Comparison of ENCODE assay signal across 1 cellular context in the genomic region with DNA sequence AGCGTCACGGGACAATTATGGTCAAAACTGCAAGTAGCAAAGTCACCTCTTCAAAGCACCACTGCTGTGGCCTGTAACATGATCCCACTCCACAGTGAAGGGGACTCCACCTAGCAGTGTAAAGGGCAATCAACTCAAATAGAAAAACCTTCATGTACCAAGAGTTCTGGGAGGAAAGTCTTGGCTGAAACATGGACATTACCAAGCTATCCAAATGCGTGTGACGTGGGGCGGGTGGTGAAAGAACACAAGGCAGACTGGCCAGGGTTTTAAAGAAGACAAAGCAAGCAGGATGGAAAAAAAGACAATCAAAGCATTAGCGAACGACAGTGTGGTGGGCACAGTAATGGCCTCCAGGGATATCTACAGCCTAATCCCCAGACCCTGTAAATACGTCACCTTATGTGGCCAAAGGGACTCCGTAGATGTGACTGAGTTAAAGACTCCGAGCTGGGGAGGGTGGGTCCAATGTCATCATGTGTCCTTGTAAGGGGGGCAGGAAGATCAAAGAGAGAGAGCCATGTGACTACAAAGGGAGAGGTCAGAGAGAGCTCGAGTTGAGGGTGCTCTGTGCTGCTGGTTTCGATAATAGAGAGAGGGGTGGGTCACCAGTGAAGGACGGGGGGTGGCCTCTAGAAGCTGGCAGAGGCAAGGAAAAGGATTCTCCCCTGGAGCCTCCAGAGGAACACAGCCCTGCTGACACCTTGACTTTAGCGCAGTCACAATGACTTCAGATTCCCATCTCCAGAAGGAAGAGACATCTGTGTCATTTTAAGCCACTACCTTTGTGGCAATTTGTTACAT.
A peak's percentile ranks its signal among the peaks of the same experiment; 100 is the strongest.
TF ChIP-seq lines count a peak whose summit lies in the region.

No MANE protein-coding gene starts in this region.

TF ChIP-seq in HepG2, 621 proteins besides CTCF, POLR2A, EP300 and RAD21 (continued from another document and continues in another):
- TF ChIP-seq, protein P1, sequence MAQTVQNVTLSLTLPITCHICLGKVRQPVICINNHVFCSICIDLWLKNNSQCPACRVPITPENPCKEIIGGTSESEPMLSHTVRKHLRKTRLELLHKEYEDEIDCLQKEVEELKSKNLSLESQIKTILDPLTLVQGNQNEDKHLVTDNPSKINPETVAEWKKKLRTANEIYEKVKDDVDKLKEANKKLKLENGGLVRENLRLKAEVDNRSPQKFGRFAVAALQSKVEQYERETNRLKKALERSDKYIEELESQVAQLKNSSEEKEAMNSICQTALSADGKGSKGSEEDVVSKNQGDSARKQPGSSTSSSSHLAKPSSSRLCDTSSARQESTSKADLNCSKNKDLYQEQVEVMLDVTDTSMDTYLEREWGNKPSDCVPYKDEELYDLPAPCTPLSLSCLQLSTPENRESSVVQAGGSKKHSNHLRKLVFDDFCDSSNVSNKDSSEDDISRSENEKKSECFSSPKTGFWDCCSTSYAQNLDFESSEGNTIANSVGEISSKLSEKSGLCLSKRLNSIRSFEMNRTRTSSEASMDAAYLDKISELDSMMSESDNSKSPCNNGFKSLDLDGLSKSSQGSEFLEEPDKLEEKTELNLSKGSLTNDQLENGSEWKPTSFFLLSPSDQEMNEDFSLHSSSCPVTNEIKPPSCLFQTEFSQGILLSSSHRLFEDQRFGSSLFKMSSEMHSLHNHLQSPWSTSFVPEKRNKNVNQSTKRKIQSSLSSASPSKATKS (CRISPR knock-in tag; IDR thresholded peaks at IDR 0.05) = no peak
- TF ChIP-seq ZNF709 (CRISPR knock-in tag; IDR thresholded peaks at IDR 0.05) = no peak; the same call in 1 of the 2 replicates
- no peak for TF ChIP-seq AGO2 (optimal IDR thresholded peaks at IDR 0.05; ENCODE audit: low read depth, low read length)
- no peak for TF ChIP-seq PAF1 (CRISPR knock-in tag; IDR thresholded peaks at IDR 0.05)
- TF ChIP-seq, protein P2, sequence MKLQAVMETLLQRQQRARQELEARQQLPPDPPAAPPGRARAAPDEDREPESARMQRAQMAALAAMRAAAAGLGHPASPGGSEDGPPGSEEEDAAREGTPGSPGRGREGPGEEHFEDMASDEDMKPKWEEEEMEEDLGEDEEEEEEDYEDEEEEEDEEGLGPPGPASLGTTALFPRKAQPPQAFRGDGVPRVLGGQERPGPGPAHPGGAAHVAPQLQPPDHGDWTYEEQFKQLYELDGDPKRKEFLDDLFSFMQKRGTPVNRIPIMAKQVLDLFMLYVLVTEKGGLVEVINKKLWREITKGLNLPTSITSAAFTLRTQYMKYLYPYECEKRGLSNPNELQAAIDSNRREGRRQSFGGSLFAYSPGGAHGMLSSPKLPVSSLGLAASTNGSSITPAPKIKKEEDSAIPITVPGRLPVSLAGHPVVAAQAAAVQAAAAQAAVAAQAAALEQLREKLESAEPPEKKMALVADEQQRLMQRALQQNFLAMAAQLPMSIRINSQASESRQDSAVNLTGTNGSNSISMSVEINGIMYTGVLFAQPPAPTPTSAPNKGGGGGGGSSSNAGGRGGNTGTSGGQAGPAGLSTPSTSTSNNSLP (IDR thresholded peaks at IDR 0.05; ENCODE audit: low read depth, low read length) = no peak
- TF ChIP-seq, protein P3, sequence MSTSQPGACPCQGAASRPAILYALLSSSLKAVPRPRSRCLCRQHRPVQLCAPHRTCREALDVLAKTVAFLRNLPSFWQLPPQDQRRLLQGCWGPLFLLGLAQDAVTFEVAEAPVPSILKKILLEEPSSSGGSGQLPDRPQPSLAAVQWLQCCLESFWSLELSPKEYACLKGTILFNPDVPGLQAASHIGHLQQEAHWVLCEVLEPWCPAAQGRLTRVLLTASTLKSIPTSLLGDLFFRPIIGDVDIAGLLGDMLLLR (CRISPR knock-in tag; IDR thresholded peaks at IDR 0.05) = no peak
- TF ChIP-seq ZNF558 (CRISPR knock-in tag; IDR thresholded peaks at IDR 0.05; ENCODE audit: borderline replicate concordance) = peak; percentile 71; the same call in 1 of the 2 replicates
- TF ChIP-seq ZFP36L2 (CRISPR knock-in tag; IDR thresholded peaks at IDR 0.05) = no peak
- TF ChIP-seq ZNF850 (CRISPR knock-in tag; conservative IDR thresholded peaks at IDR 0.05) = no peak
- TF ChIP-seq, protein P4, sequence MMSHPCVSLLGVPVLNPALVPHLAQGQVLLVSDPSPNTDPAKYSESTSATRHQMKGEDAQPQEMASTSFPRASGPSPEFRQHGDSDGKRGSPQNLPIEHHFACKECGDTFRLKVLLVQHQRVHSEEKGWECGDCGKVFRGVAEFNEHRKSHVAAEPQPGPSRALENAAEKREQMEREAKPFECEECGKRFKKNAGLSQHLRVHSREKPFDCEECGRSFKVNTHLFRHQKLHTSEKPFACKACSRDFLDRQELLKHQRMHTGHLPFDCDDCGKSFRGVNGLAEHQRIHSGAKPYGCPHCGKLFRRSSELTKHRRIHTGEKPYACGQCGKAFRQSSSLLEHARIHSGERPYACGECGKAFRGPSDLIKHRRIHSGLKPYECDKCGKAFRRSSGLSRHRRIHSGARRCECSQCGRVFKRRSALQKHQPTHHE (CRISPR knock-in tag; IDR thresholded peaks at IDR 0.05; ENCODE audit: borderline replicate concordance) = no peak
- TF ChIP-seq, protein P5, sequence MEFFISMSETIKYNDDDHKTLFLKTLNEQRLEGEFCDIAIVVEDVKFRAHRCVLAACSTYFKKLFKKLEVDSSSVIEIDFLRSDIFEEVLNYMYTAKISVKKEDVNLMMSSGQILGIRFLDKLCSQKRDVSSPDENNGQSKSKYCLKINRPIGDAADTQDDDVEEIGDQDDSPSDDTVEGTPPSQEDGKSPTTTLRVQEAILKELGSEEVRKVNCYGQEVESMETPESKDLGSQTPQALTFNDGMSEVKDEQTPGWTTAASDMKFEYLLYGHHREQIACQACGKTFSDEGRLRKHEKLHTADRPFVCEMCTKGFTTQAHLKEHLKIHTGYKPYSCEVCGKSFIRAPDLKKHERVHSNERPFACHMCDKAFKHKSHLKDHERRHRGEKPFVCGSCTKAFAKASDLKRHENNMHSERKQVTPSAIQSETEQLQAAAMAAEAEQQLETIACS (CRISPR knock-in tag; IDR thresholded peaks at IDR 0.05) = peak; percentile 49; the same call in 1 of the 2 replicates
- no peak for TF ChIP-seq SMC3 (IDR thresholded peaks at IDR 0.05; ENCODE audit: low read length)
- TF ChIP-seq, protein P6, sequence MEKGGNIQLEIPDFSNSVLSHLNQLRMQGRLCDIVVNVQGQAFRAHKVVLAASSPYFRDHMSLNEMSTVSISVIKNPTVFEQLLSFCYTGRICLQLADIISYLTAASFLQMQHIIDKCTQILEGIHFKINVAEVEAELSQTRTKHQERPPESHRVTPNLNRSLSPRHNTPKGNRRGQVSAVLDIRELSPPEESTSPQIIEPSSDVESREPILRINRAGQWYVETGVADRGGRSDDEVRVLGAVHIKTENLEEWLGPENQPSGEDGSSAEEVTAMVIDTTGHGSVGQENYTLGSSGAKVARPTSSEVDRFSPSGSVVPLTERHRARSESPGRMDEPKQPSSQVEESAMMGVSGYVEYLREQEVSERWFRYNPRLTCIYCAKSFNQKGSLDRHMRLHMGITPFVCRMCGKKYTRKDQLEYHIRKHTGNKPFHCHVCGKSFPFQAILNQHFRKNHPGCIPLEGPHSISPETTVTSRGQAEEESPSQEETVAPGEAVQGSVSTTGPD (CRISPR knock-in tag; IDR thresholded peaks at IDR 0.05) = no peak; the same call in 1 of the 2 replicates
- TF ChIP-seq GPN1 (CRISPR knock-in tag; IDR thresholded peaks at IDR 0.05; ENCODE audit: borderline replicate concordance) = no peak
- TF ChIP-seq CREB1 (IDR thresholded peaks at IDR 0.05) = peak; percentile 85
- peak; percentile 80 for TF ChIP-seq CREB1 (CRISPR knock-in tag; IDR thresholded peaks at IDR 0.05)
- no peak for TF ChIP-seq JUNB (CRISPR knock-in tag; IDR thresholded peaks at IDR 0.05; ENCODE audit: borderline replicate concordance)
- TF ChIP-seq SIN3A (IDR thresholded peaks at IDR 0.05; ENCODE audit: borderline replicate concordance, low read depth, low read length) = no peak
- TF ChIP-seq HNF4G (IDR thresholded peaks at IDR 0.05; ENCODE audit: borderline replicate concordance, low read depth, low read length) = peak; percentile 66; the same call in 1 of the 2 replicates
- 0 out of 2 replicates have a peak, but pooled peaks have one; percentile 11 for TF ChIP-seq HNF4G (CRISPR knock-in tag; IDR thresholded peaks at IDR 0.05; ENCODE audit: borderline replicate concordance, low read depth)
- TF ChIP-seq, protein P7, sequence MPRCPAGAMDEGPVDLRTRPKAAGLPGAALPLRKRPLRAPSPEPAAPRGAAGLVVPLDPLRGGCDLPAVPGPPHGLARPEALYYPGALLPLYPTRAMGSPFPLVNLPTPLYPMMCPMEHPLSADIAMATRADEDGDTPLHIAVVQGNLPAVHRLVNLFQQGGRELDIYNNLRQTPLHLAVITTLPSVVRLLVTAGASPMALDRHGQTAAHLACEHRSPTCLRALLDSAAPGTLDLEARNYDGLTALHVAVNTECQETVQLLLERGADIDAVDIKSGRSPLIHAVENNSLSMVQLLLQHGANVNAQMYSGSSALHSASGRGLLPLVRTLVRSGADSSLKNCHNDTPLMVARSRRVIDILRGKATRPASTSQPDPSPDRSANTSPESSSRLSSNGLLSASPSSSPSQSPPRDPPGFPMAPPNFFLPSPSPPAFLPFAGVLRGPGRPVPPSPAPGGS (CRISPR knock-in tag; IDR thresholded peaks at IDR 0.05) = peak; percentile 61; the same call in 1 of the 2 replicates
- TF ChIP-seq SMARCC2 (IDR thresholded peaks at IDR 0.05) = no peak
- TF ChIP-seq, protein P8, sequence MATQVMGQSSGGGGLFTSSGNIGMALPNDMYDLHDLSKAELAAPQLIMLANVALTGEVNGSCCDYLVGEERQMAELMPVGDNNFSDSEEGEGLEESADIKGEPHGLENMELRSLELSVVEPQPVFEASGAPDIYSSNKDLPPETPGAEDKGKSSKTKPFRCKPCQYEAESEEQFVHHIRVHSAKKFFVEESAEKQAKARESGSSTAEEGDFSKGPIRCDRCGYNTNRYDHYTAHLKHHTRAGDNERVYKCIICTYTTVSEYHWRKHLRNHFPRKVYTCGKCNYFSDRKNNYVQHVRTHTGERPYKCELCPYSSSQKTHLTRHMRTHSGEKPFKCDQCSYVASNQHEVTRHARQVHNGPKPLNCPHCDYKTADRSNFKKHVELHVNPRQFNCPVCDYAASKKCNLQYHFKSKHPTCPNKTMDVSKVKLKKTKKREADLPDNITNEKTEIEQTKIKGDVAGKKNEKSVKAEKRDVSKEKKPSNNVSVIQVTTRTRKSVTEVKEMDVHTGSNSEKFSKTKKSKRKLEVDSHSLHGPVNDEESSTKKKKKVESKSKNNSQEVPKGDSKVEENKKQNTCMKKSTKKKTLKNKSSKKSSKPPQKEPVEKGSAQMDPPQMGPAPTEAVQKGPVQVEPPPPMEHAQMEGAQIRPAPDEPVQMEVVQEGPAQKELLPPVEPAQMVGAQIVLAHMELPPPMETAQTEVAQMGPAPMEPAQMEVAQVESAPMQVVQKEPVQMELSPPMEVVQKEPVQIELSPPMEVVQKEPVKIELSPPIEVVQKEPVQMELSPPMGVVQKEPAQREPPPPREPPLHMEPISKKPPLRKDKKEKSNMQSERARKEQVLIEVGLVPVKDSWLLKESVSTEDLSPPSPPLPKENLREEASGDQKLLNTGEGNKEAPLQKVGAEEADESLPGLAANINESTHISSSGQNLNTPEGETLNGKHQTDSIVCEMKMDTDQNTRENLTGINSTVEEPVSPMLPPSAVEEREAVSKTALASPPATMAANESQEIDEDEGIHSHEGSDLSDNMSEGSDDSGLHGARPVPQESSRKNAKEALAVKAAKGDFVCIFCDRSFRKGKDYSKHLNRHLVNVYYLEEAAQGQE (IDR thresholded peaks at IDR 0.05; ENCODE audit: borderline replicate concordance in 1 of 2, low read depth in 1 of 2, low read length in 2 of 2) = 0 out of 4 replicates have a peak, but pooled peaks of 1 of the 2 experiments have one; percentile 22
- TF ChIP-seq, protein P9, sequence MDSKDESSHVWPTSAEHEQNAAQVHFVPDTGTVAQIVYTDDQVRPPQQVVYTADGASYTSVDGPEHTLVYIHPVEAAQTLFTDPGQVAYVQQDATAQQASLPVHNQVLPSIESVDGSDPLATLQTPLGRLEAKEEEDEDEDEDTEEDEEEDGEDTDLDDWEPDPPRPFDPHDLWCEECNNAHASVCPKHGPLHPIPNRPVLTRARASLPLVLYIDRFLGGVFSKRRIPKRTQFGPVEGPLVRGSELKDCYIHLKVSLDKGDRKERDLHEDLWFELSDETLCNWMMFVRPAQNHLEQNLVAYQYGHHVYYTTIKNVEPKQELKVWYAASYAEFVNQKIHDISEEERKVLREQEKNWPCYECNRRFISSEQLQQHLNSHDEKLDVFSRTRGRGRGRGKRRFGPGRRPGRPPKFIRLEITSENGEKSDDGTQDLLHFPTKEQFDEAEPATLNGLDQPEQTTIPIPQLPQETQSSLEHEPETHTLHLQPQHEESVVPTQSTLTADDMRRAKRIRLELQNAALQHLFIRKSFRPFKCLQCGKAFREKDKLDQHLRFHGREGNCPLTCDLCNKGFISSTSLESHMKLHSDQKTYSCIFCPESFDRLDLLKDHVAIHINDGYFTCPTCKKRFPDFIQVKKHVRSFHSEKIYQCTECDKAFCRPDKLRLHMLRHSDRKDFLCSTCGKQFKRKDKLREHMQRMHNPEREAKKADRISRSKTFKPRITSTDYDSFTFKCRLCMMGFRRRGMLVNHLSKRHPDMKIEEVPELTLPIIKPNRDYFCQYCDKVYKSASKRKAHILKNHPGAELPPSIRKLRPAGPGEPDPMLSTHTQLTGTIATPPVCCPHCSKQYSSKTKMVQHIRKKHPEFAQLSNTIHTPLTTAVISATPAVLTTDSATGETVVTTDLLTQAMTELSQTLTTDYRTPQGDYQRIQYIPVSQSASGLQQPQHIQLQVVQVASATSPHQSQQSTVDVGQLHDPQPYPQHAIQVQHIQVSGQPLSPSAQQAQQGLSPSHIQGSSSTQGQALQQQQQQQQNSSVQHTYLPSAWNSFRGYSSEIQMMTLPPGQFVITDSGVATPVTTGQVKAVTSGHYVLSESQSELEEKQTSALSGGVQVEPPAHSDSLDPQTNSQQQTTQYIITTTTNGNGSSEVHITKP (CRISPR knock-in tag; IDR thresholded peaks at IDR 0.05; ENCODE audit: low read depth) = no peak
- TF ChIP-seq ZNF570 (CRISPR knock-in tag; IDR thresholded peaks at IDR 0.05; ENCODE audit: borderline replicate concordance) = no peak
- no peak for TF ChIP-seq ZNF713 (CRISPR knock-in tag; IDR thresholded peaks at IDR 0.05)
- TF ChIP-seq, protein P10, sequence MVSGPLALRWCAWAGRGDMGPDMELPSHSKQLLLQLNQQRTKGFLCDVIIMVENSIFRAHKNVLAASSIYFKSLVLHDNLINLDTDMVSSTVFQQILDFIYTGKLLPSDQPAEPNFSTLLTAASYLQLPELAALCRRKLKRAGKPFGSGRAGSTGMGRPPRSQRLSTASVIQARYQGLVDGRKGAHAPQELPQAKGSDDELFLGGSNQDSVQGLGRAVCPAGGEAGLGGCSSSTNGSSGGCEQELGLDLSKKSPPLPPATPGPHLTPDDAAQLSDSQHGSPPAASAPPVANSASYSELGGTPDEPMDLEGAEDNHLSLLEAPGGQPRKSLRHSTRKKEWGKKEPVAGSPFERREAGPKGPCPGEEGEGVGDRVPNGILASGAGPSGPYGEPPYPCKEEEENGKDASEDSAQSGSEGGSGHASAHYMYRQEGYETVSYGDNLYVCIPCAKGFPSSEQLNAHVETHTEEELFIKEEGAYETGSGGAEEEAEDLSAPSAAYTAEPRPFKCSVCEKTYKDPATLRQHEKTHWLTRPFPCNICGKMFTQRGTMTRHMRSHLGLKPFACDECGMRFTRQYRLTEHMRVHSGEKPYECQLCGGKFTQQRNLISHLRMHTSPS (CRISPR knock-in tag; IDR thresholded peaks at IDR 0.05; ENCODE audit: low read depth) = no peak
- peak; percentile 96 for TF ChIP-seq TCF7 (IDR thresholded peaks at IDR 0.05; ENCODE audit: low read depth)
- TF ChIP-seq ZNF616 (CRISPR knock-in tag; IDR thresholded peaks at IDR 0.05; ENCODE audit: low read depth) = no peak
- 0 out of 2 replicates have a peak, but pooled peaks have one; percentile 64 for TF ChIP-seq ZSCAN21 (CRISPR knock-in tag; IDR thresholded peaks at IDR 0.05; ENCODE audit: borderline replicate concordance)
- TF ChIP-seq SRSF4 (IDR thresholded peaks at IDR 0.05; ENCODE audit: low read depth, low read length, poor library complexity, severe bottlenecking) = no peak
- TF ChIP-seq, protein P11, sequence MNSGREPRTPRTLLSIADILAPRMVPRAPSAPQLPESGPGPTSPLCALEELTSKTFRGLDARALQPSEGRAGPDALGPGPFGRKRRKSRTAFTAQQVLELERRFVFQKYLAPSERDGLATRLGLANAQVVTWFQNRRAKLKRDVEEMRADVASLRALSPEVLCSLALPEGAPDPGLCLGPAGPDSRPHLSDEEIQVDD (CRISPR knock-in tag; IDR thresholded peaks at IDR 0.05; ENCODE audit: borderline replicate concordance) = no peak
